ENCODE assay signal across 1 cellular context in genomic region chr15:43187544-43188155, GRCh38.
TF ChIP-seq lines count a peak whose summit lies in the region.

No MANE protein-coding gene starts in this region.

TF ChIP-seq in endothelial cell of umbilical vein, 7 proteins besides CTCF, POLR2A, EP300 and RAD21:
- no peak for TF ChIP-seq JUN (IDR thresholded peaks at IDR 0.05; ENCODE audit: borderline replicate concordance, insufficient read depth, insufficient read length, low read depth)
